Comparison of ENCODE assay signal across 26 cellular contexts in the genomic region with DNA sequence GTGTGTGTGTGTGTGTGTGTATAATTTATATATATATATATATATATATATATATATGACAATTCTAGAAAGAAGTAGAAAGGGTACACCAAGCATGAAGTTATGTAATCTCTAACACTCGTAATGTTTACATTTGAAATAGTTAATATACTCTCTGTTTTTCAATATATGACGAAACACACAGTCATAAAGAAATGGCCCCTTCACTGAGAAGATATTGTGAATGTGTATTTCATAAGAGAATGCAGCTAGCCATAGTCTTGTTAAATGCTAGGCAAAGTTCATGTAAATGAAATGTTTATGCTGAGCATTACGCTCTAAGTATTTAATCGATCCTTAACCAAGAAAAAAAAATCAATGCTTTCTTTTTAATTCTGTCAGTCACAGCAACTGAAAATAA.
"Had no signal": no experiment of that assay in that cellular context is flagged by ENCODE, and none has a peak within 500 bp of the region (broad histone marks: within the 10 kb centered on the region; RNA-seq: fewer than 3 reads in every experiment).

No MANE protein-coding gene starts in this region.

- ATAC-seq: activated CD4-positive, CD25-positive, alpha-beta regulatory T cell treated with anti-CD3 and anti-CD28 coated beads, Interleukin-2, amount 50 U/mL, for 24 hours; gastrocnemius medialis; left colon; naive thymus-derived CD8-positive, alpha-beta T cell; stimulated activated naive B cell treated with anti-CD40 and anti-IgM and Interleukin-4, amounts not matched to agents 10 μg/mL and 1 μg/mL and 100 μg/mL, for 72 hours; T-helper 17 cell; upper lobe of right lung had no signal

- H3K4me3 ChIP-seq: esophagus muscularis mucosa, gastrocnemius medialis, neural progenitor cell, right atrium auricular region, stomach, tibial artery, upper lobe of right lung had no signal

- DNase-seq: activated CD4-positive, alpha-beta T cell treated with anti-CD3 and anti-CD28 coated beads for 48 hours; activated CD4-positive, alpha-beta T cell treated with anti-CD3 and anti-CD28 coated beads, Interleukin-2, amount 50 U/mL, for 48 hours; activated CD8-positive, alpha-beta memory T cell treated with anti-CD3 and anti-CD28 coated beads for 24 hours; activated effector memory CD4-positive, alpha-beta T cell treated with anti-CD3 and anti-CD28 coated beads, Interleukin-2, amount 50 U/mL, for 16 hours; activated naive CD4-positive, alpha-beta T cell treated with anti-CD3 and anti-CD28 coated beads for 36 hours; activated naive CD8-positive, alpha-beta T cell treated with anti-CD3 and anti-CD28 coated beads for 36 hours; amniotic stem cell; brain microvascular endothelial cell; gastrocnemius medialis; glutamatergic neuron; left colon; naive thymus-derived CD8-positive, alpha-beta T cell; occipital lobe; stimulated activated CD4-positive, alpha-beta T cell treated with anti-CD3 and anti-CD28 coated beads, Interleukin-15, amount 100 ng/mL, for 24 hours; stimulated activated CD4-positive, alpha-beta T cell treated with anti-CD3 and anti-CD28 coated beads, Interleukin-2, amount 100 ng/mL, for 24 hours; stimulated activated naive B cell treated with anti-CD40 and anti-IgM and Interleukin-4, amounts not matched to agents 10 μg/mL and 1 μg/mL and 100 μg/mL, for 72 hours; stomach; T-helper 17 cell; T1000; tibial artery; upper lobe of right lung; WERI-Rb-1 had no signal
